8 cellular contexts compared by ENCODE assay signal in genomic region chr4:103018391-103019318, GRCh38. TPM values are rescaled to one million over a fixed set of nuclear protein-coding genes. Genes with fewer than 3 reads are reported as not detected.
A peak's percentile ranks its signal among the peaks of the same experiment; 100 is the strongest.
DNase-seq lines count a peak whose midpoint lies in the region; ATAC-seq and TF ChIP-seq lines count a peak whose summit lies in the region.

No MANE protein-coding gene starts in this region.

- in situ Hi-C loops in brain microvascular endothelial cell (cut with HindIII; ENCODE audit: low pct_ligation_motif_present, low sequenced_read_pairs), result loop anchor here (25.0 kb wide), 2 partner anchors 206 to 406 kb away; no protein-coding TSS in a partner anchor

- H3K36me3 ChIP-seq in brain microvascular endothelial cell (replicated peaks), result no peaks in the 10 kb centered on the region
- no peaks in the 10 kb centered on the region for H3K36me3 ChIP-seq in thoracic aorta

- H3K27me3 ChIP-seq in brain microvascular endothelial cell (replicated peaks) (no peaks in the 10 kb centered on the region), layer of hippocampus (ENCODE audit: control insufficient read depth, insufficient read depth, low read length) (no peaks in the 10 kb centered on the region), thoracic aorta (replicated peaks; ENCODE audit: insufficient read depth) (no peaks in the 10 kb centered on the region)

- H3K4me1 ChIP-seq in thoracic aorta (ENCODE audit: control insufficient read depth in 1 of 2, low read depth in 2 of 2), result peaks cover 5 to 7% of the 10 kb centered on the region in 2 donors

- DNase-seq in GM12864 (ENCODE audit: low read depth) (no peak), NCI-H510A (lab: John Stamatoyannopoulos, UW) (peak; percentile 3), brain microvascular endothelial cell (peak; percentile 9), thoracic aorta (ENCODE audit: low spot score) (no peak), islet precursor cell (no peak), SHP77 treated with DMSO at 0.1 percent for 48 hours (lab: John Stamatoyannopoulos, UW) (no peak)

- peak overlapping the region; percentile 93 for H3K4me3 ChIP-seq in GM12864 (ENCODE audit: low read depth, low read length)
- peak overlapping the region; percentile 59 for H3K4me3 ChIP-seq in brain microvascular endothelial cell (ENCODE audit: low read depth, low read length)
- peak overlapping the region; percentile 65 for H3K4me3 ChIP-seq in thoracic aorta

- ATAC-seq in thoracic aorta (ENCODE audit: insufficient number of reproducible peaks, low FRiP score, low read depth) (peak; percentile 41), GM18511 (IDR thresholded peaks at IDR 0.05; ENCODE audit: unreplicated experiment) (no peak)

- H3K27ac ChIP-seq in brain microvascular endothelial cell, result peak overlapping the region; percentile 75
- peak overlapping the region; percentile 69 for H3K27ac ChIP-seq in layer of hippocampus (ENCODE audit: low read depth, low read length)
- H3K27ac ChIP-seq in thoracic aorta, result peak overlapping the region; percentile 82 to 92

- TF ChIP-seq CTCF in GM12864 (IDR thresholded peaks at IDR 0.05; ENCODE audit: low read depth, low read length, missing control alignments) (no peak), brain microvascular endothelial cell (IDR thresholded peaks at IDR 0.05; ENCODE audit: low read depth, low read length, missing control alignments) (no peak), thoracic aorta (IDR thresholded peaks at IDR 0.05) (no peak)

- no peaks in the 10 kb centered on the region for H3K9me3 ChIP-seq in thoracic aorta

RNA-seq across cellular contexts. Expression of gene SLC9B1, which starts 0.8 kb away (rescaled TPM):
- total RNA-seq in thoracic aorta, result not detected

RNA-seq across cellular contexts. Expression of gene SLC9B2, which starts 57.9 kb away (rescaled TPM):
- total RNA-seq in thoracic aorta, result 10 to 100 TPM in 1 of 2 donors, 1 to 10 TPM in 1; 8.7 to 40.6 TPM

Comparison
In these comparisons a context has a peak if more than half of its experiments do, and no peak if none do; other contexts are left out.
1. DNase-seq: peak in NCI-H510A (single experiment) and brain microvascular endothelial cell (single experiment); none in GM12864 (single experiment), thoracic aorta (single experiment), islet precursor cell (single experiment) and SHP77 treated with DMSO at 0.1 percent for 48 hours (single experiment).
2. Peak in every context shown above with its lines, with median percentiles within 50 percentile points of each other: H3K4me3 ChIP-seq and H3K27ac ChIP-seq.